Comparison of ENCODE assay signal across 22 cellular contexts in the genomic region with DNA sequence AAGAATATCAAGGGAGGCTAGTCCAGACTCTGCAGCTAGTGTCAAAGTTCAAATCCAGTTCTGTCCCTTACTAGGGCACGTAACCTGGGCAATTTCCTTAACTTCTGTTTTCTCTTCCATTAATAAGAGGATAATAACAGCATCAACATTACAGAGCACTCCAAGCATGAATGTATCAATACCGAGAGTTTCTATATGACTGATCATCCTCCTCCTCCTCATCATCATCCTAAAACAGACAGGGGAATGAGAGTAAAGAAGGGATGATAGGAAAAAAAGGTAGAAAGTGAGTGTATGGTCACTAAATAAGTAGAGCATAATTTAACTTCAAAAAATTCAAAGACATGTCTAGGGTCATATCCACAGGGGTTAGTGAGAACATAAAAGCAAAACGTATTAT.
DNase-seq lines count a peak whose midpoint lies in the region; ATAC-seq and TF ChIP-seq lines count a peak whose summit lies in the region.
"Had no signal": no experiment of that assay in that cellular context is flagged by ENCODE, and none has a peak within 500 bp of the region (broad histone marks: within the 10 kb centered on the region; RNA-seq: fewer than 3 reads in every experiment).

No MANE protein-coding gene starts in this region.

- H3K27me3 Mint-ChIP-seq in IgD-negative memory B cell (no peaks in the 10 kb centered on the region), endodermal cell (ENCODE audit: insufficient read depth) (peaks cover 5% of the 10 kb centered on the region)
- H3K27me3 Mint-ChIP-seq in dendritic cell treated with granulocyte-macrophage colony-stimulating factor and Interleukin-4, amounts not matched to agents 40 ng/mL and 50 ng/mL, for 4 days, result peaks cover 2% of the 10 kb centered on the region
- H3K27me3 Mint-ChIP-seq: activated CD8-positive, alpha-beta T cell treated with anti-CD3 and anti-CD28 coated beads for 36 hours; effector memory CD8-positive, alpha-beta T cell had no signal

- H3K27ac ChIP-seq in sigmoid colon (peak overlapping the region in 3 of 4 donors; percentile 73 to 76 (median 75)), uterus (no peak overlapping the region), endodermal cell (ENCODE audit: low read depth, low read length) (no peak overlapping the region)
- H3K27ac ChIP-seq: BLaER1, cardiac muscle cell, coronary artery had no signal

- no peak for TF ChIP-seq POLR2A in sigmoid colon (IDR thresholded peaks at IDR 0.05)
- TF ChIP-seq POLR2A in uterus (IDR thresholded peaks at IDR 0.05), result no peak

- peak overlapping the region; percentile 16 to 96 (median 81) for H3K27ac Mint-ChIP-seq in IgD-negative memory B cell
- peak overlapping the region; percentile 93 for H3K27ac Mint-ChIP-seq in dendritic cell treated with granulocyte-macrophage colony-stimulating factor and Interleukin-4, amounts not matched to agents 40 ng/mL and 50 ng/mL, for 4 days
- H3K27ac Mint-ChIP-seq in endodermal cell, result no peak overlapping the region
- H3K27ac Mint-ChIP-seq: effector memory CD8-positive, alpha-beta T cell; type B pancreatic cell had no signal

- H3K36me3 ChIP-seq in GM06990 (ENCODE audit: control insufficient read depth, insufficient read depth, low read length) (peaks cover 9% of the 10 kb centered on the region), sigmoid colon (no peaks in the 10 kb centered on the region), uterus (no peaks in the 10 kb centered on the region), endodermal cell (ENCODE audit: control insufficient read depth, insufficient read depth, low read length) (no peaks in the 10 kb centered on the region)
- H3K36me3 ChIP-seq: BLaER1, cardiac muscle cell, neutrophil, prostate gland, stomach had no signal

- no peak for DNase-seq in GM06990 (ENCODE audit: extremely low read depth, insufficient read length)
- no peak for DNase-seq in sigmoid colon
- DNase-seq in uterus, result no peak
- no peak for DNase-seq in DMS79 (lab: John Stamatoyannopoulos, UW)
- DNase-seq in endodermal cell, result no peak
- DNase-seq: aorta; effector memory CD8-positive, alpha-beta T cell; foreskin fibroblast; stimulated activated CD4-positive, alpha-beta T cell treated with anti-CD3 and anti-CD28 coated beads, Interleukin-15, amount 100 ng/mL, for 24 hours; stomach had no signal

- H3K4me3 ChIP-seq in GM06990 (replicated peaks; ENCODE audit: low read depth, low read length) (peak overlapping the region; percentile 32), sigmoid colon (no peak overlapping the region), uterus (no peak overlapping the region), endodermal cell (ENCODE audit: low read length) (no peak overlapping the region)
- H3K4me3 ChIP-seq: BLaER1, cardiac muscle cell, coronary artery, prostate gland, stomach had no signal

- peaks cover 0 to 2% (median 0%) of the 10 kb centered on the region in 3 donors for H3K9me3 Mint-ChIP-seq in IgD-negative memory B cell
- no peaks in the 10 kb centered on the region for H3K9me3 Mint-ChIP-seq in dendritic cell treated with granulocyte-macrophage colony-stimulating factor and Interleukin-4, amounts not matched to agents 40 ng/mL and 50 ng/mL, for 4 days
- H3K9me3 Mint-ChIP-seq in endodermal cell, result peaks cover 18% of the 10 kb centered on the region
- H3K9me3 Mint-ChIP-seq: activated naive CD4-positive, alpha-beta T cell treated with anti-CD3 and anti-CD28 coated beads, Interleukin-2, amount 50 U/mL, for 72 hours; activated T-helper 2 cell treated with anti-CD3 and anti-CD28 coated beads, Interferon-gamma antibody, Interleukin-2, Interleukin-4, amounts not matched to agents 10 μg/mL and 5 μg/mL and 100 μg/mL, durations not matched to agents 14 hours and 24 hours and 36 hours; effector memory CD8-positive, alpha-beta T cell had no signal

- TF ChIP-seq CTCF in GM06990 (IDR thresholded peaks at IDR 0.05; ENCODE audit: insufficient read depth, low read length, poor library complexity, severe bottlenecking), result no peak
- no peak for TF ChIP-seq CTCF in sigmoid colon (IDR thresholded peaks at IDR 0.05)
- no peak for TF ChIP-seq CTCF in uterus (IDR thresholded peaks at IDR 0.05)
- no peak for TF ChIP-seq CTCF in endodermal cell (conservative IDR thresholded peaks at IDR 0.05)

- no peaks in the 10 kb centered on the region for H3K9me3 ChIP-seq in sigmoid colon
- no peaks in the 10 kb centered on the region for H3K9me3 ChIP-seq in uterus
- no peaks in the 10 kb centered on the region for H3K9me3 ChIP-seq in endodermal cell (ENCODE audit: control insufficient read depth, low read length)
- H3K9me3 ChIP-seq: neutrophil, prostate gland, stomach had no signal

- H3K27me3 ChIP-seq in GM06990 (replicated peaks; ENCODE audit: control insufficient read depth, insufficient read depth, low read length) (no peaks in the 10 kb centered on the region), sigmoid colon (no peaks in the 10 kb centered on the region), uterus (no peaks in the 10 kb centered on the region), endodermal cell (ENCODE audit: control insufficient read depth, insufficient read depth, low read length, poor library complexity, severe bottlenecking) (no peaks in the 10 kb centered on the region)
- H3K27me3 ChIP-seq: BLaER1, cardiac muscle cell, neutrophil, stomach had no signal

- 91 to 93% methylated on average over 3 of the region's 3 CpGs for WGBS in sigmoid colon, 2 donors
- 83 to 89% methylated on average over 1 to 2 of the region's 3 CpGs for WGBS in endodermal cell (ENCODE audit: insufficient coverage in 1 of 2, insufficient read length in 1 of 2), 2 experiments

- H3K4me3 Mint-ChIP-seq in IgD-negative memory B cell (peak overlapping the region in 1 of 4 donors; percentile 2), endodermal cell (no peak overlapping the region)
- no peak overlapping the region for H3K4me3 Mint-ChIP-seq in dendritic cell treated with granulocyte-macrophage colony-stimulating factor and Interleukin-4, amounts not matched to agents 40 ng/mL and 50 ng/mL, for 4 days
- H3K4me3 Mint-ChIP-seq: effector memory CD8-positive, alpha-beta T cell had no signal

- no peaks in the 10 kb centered on the region for H3K36me3 Mint-ChIP-seq in IgD-negative memory B cell
- no peaks in the 10 kb centered on the region for H3K36me3 Mint-ChIP-seq in dendritic cell treated with granulocyte-macrophage colony-stimulating factor and Interleukin-4, amounts not matched to agents 40 ng/mL and 50 ng/mL, for 4 days (ENCODE audit: low read depth)
- H3K36me3 Mint-ChIP-seq in endodermal cell (ENCODE audit: low read depth), result no peaks in the 10 kb centered on the region
- H3K36me3 Mint-ChIP-seq: activated naive CD4-positive, alpha-beta T cell treated with anti-CD3 and anti-CD28 coated beads, Interleukin-2, amount 50 U/mL, for 72 hours; type B pancreatic cell had no signal

- H3K4me1 ChIP-seq in sigmoid colon, result peaks cover 0 to 26% (median 16%) of the 10 kb centered on the region in 4 donors
- H3K4me1 ChIP-seq in uterus, result peaks cover 0 to 6% of the 10 kb centered on the region in 2 donors
- H3K4me1 ChIP-seq in endodermal cell (ENCODE audit: control insufficient read depth, insufficient read depth, low read length), result peaks cover 3% of the 10 kb centered on the region
- H3K4me1 ChIP-seq: prostate gland had no signal

- no peak overlapping the region for H3K9ac ChIP-seq in endodermal cell (ENCODE audit: extremely low read depth, low read length, poor library complexity, severe bottlenecking)
- H3K9ac ChIP-seq: BLaER1 had no signal

- intact Hi-C loops in dendritic cell treated with granulocyte-macrophage colony-stimulating factor and Interleukin-4, amounts not matched to agents 40 ng/mL and 50 ng/mL, for 4 days (cut with micrococcal nuclease), result no loop called here
- intact Hi-C loops in sigmoid colon (cut with DNase I), result loop anchor here (5.0 kb wide), 1 partner anchor 40 kb away; no protein-coding TSS in a partner anchor
- intact Hi-C loops in uterus (cut with DNase I; ENCODE audit: low total_unique reads), result no loop called here

- TF ChIP-seq EP300 in sigmoid colon (IDR thresholded peaks at IDR 0.05), result no peak

- peaks cover 29 to 40% (median 39%) of the 10 kb centered on the region in 3 donors for H3K4me1 Mint-ChIP-seq in IgD-negative memory B cell
- H3K4me1 Mint-ChIP-seq in dendritic cell treated with granulocyte-macrophage colony-stimulating factor and Interleukin-4, amounts not matched to agents 40 ng/mL and 50 ng/mL, for 4 days (ENCODE audit: low read depth), result peaks cover 50% of the 10 kb centered on the region
- peaks cover 12% of the 10 kb centered on the region for H3K4me1 Mint-ChIP-seq in endodermal cell

- no peak for ATAC-seq in GM21390 (IDR thresholded peaks at IDR 0.05; ENCODE audit: unreplicated experiment)

Comparison
In these comparisons a context has a peak if more than half of its experiments do, and no peak if none do; other contexts are left out.
1. H3K27ac ChIP-seq: peak in sigmoid colon (3 of 4); none in uterus (0 of 2) and endodermal cell (single experiment).